9 cellular contexts compared by ENCODE assay signal in the genomic region with DNA sequence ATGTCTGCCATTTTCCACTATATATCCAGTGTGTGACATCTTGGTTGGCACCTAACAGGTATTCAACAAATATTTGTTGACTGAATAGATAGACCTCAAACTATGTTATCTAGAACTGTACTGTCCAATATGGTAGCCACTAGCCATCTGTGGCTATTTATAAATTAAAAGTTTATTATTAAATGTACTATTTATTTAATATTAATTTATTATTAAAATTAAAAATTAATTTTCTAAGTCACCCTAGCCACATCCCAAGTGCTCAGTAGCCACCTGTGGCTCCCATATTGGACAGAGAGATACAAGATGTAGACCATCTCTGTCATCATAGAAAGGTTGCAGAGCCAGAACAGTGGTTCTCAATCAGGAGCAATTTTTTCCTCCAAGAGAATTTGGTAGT.
"Had no signal": no experiment of that assay in that cellular context is flagged by ENCODE, and none has a peak within 500 bp of the region (broad histone marks: within the 10 kb centered on the region; RNA-seq: fewer than 3 reads in every experiment).

No MANE protein-coding gene starts in this region.

- FAIRE-seq: HepG2, HTR-8/SVneo, K562 had no signal

- H3K4me3 ChIP-seq: K562 had no signal

- DNase-seq: IMR-90, KBM-7, KG1 had no signal

- H3K4me1 Mint-ChIP-seq: IgD-negative memory B cell had no signal

- ATAC-seq: HepG2, K562 had no signal

- H3K36me3 Mint-ChIP-seq: IgD-negative memory B cell had no signal

- H3K27ac Mint-ChIP-seq: IgD-negative memory B cell had no signal

- H3K4me3 Mint-ChIP-seq: IgD-negative memory B cell had no signal

- H3K27ac ChIP-seq: HL-60, KMS-11 had no signal
